In genomic region chr2:49286045-49286444, GRCh38 we compare ENCODE assay signal across 25 cellular contexts.
"Had no signal": no experiment of that assay in that cellular context is flagged by ENCODE, and none has a peak within 500 bp of the region (broad histone marks: within the 10 kb centered on the region; RNA-seq: fewer than 3 reads in every experiment).

No MANE protein-coding gene starts in this region.

- H3K9me3 Mint-ChIP-seq: nephron had no signal

- H3K4me1 Mint-ChIP-seq: activated CD4-positive, alpha-beta T cell treated with anti-CD3 and anti-CD28 coated beads for 36 hours; activated CD8-positive, alpha-beta memory T cell treated with anti-CD3 and anti-CD28 coated beads, Interleukin-2, amount 10 ng/mL, durations not matched to agents 7 days and 5 days had no signal

- H3K9me3 ChIP-seq: breast epithelium, gastroesophageal sphincter, left lung, lower lobe of right lung, testis, transverse colon had no signal

- H3K4me3 ChIP-seq: breast epithelium, gastroesophageal sphincter, left lung, lower lobe of right lung, skin epidermis, testis, transverse colon had no signal

- H3K27me3 ChIP-seq: breast epithelium, gastroesophageal sphincter, left lung, testis, transverse colon had no signal

- H3K4me3 Mint-ChIP-seq: activated CD4-positive, alpha-beta T cell treated with anti-CD3 and anti-CD28 coated beads for 36 hours; activated CD8-positive, alpha-beta memory T cell treated with anti-CD3 and anti-CD28 coated beads, Interleukin-2, amount 10 ng/mL, durations not matched to agents 7 days and 5 days; activated CD8-positive, alpha-beta T cell treated with anti-CD3 and anti-CD28 coated beads, Interleukin-2, amount 10 ng/mL, durations not matched to agents 7 days and 5 days; activated T-cell treated with anti-CD3 and anti-CD28 coated beads, Interleukin-2, amount 50 U/mL, for 72 hours; nephron; T-helper 2 cell treated with Interferon-gamma antibody and Interleukin-4, amounts not matched to agents 5 μg/mL and 100 μg/mL, for 36 hours had no signal

- H3K27me3 Mint-ChIP-seq: activated CD4-positive, alpha-beta T cell treated with anti-CD3 and anti-CD28 coated beads for 36 hours; activated CD8-positive, alpha-beta memory T cell treated with anti-CD3 and anti-CD28 coated beads, Interleukin-2, amount 10 ng/mL, durations not matched to agents 7 days and 5 days had no signal

- H3K27ac ChIP-seq: breast epithelium, gastroesophageal sphincter, lower lobe of right lung, skin epidermis, testis, transverse colon had no signal

- H3K36me3 Mint-ChIP-seq: activated CD8-positive, alpha-beta memory T cell treated with anti-CD3 and anti-CD28 coated beads, Interleukin-2, amount 10 ng/mL, durations not matched to agents 7 days and 5 days; activated naive CD4-positive, alpha-beta T cell treated with anti-CD3 and anti-CD28 coated beads, Interleukin-2, amount 50 U/mL, for 72 hours had no signal

- DNase-seq: activated CD4-positive, alpha-beta T cell treated with anti-CD3 and anti-CD28 coated beads for 36 hours; activated CD4-positive, CD25-positive, alpha-beta regulatory T cell; activated CD8-positive, alpha-beta memory T cell treated with anti-CD3 and anti-CD28 coated beads, Interleukin-2, amount 10 ng/mL, durations not matched to agents 7 days and 5 days; activated CD8-positive, alpha-beta T cell treated with anti-CD3 and anti-CD28 coated beads, Interleukin-2, amount 10 ng/mL, durations not matched to agents 7 days and 5 days; activated naive CD4-positive, alpha-beta T cell; activated T-cell treated with anti-CD3 and anti-CD28 coated beads for 4 hours; activated T-cell treated with anti-CD3 and anti-CD28 coated beads, Interleukin-2, amount 50 U/mL, for 72 hours; effector memory CD4-positive, alpha-beta T cell; erythroblast; head of caudate nucleus; hippocampal formation; kidney glomerular epithelial cell; left lung; lower lobe of right lung; stimulated activated CD4-positive, alpha-beta T cell treated with anti-CD3 and anti-CD28 coated beads, Interleukin-12 subunit alpha, Interleukin-12 subunit beta, amount 100 ng/mL, for 4 hours; stimulated activated CD4-positive, alpha-beta T cell treated with anti-CD3 and anti-CD28 coated beads, Interleukin-4, amount 100 ng/mL, for 1 hour; stimulated activated naive CD8-positive, alpha-beta T cell treated with anti-CD3 and anti-CD28 coated beads, Interleukin-15, Interleukin-2, amounts not matched to agents 100 U/mL and 50 U/mL, for 24 hours; testis; transverse colon had no signal

- H3K4me1 ChIP-seq: breast epithelium, left lung, lower lobe of right lung, transverse colon had no signal

- H3K27ac Mint-ChIP-seq: activated CD4-positive, alpha-beta T cell treated with anti-CD3 and anti-CD28 coated beads for 36 hours; activated CD8-positive, alpha-beta memory T cell treated with anti-CD3 and anti-CD28 coated beads, Interleukin-2, amount 10 ng/mL, durations not matched to agents 7 days and 5 days; activated CD8-positive, alpha-beta T cell treated with anti-CD3 and anti-CD28 coated beads, Interleukin-2, amount 10 ng/mL, durations not matched to agents 7 days and 5 days; activated naive CD4-positive, alpha-beta T cell treated with anti-CD3 and anti-CD28 coated beads, Interleukin-2, amount 50 U/mL, for 72 hours; activated T-cell treated with anti-CD3 and anti-CD28 coated beads, Interleukin-2, amount 50 U/mL, for 72 hours; nephron; T-helper 2 cell treated with Interferon-gamma antibody and Interleukin-4, amounts not matched to agents 5 μg/mL and 100 μg/mL, for 36 hours had no signal

- H3K36me3 ChIP-seq: breast epithelium, gastroesophageal sphincter, left lung, lower lobe of right lung, transverse colon had no signal
